In the genomic region with DNA sequence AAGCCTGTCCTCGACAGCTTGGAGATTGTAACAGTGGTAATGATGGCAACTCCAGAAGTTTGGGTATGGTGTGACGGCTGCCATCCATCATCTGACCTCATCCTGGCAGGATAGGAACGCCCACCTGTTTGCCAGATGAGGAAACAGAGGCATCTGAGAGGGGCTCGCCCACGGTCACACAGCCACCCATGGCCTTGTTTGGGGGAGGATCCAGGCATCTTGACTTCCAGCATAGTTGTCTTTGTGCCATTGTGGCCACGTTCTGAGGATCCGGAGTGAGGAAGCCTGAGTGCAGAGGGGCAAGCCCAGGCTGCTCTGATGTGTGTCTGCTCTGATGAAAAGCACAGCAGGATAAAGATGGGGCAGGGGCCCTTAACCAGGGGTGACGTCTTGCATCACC, we compare ENCODE assay signal across 14 cellular contexts. TPM values are rescaled to one million over a fixed set of nuclear protein-coding genes. Genes with fewer than 3 reads are reported as not detected.
DNase-seq lines count a peak whose midpoint lies in the region; ATAC-seq and TF ChIP-seq lines count a peak whose summit lies in the region.
"Had no signal": no experiment of that assay in that cellular context is flagged by ENCODE, and none has a peak within 500 bp of the region (broad histone marks: within the 10 kb centered on the region; RNA-seq: fewer than 3 reads in every experiment).

No MANE protein-coding gene starts in this region.

- TF ChIP-seq EP300 in transverse colon (IDR thresholded peaks at IDR 0.05; ENCODE audit: low read depth) = no peak

- no peaks in the 10 kb centered on the region for H3K27me3 ChIP-seq in heart left ventricle
- H3K27me3 ChIP-seq in neuronal stem cell (ENCODE audit: control insufficient read depth in 3 of 3, insufficient read depth in 3 of 3, low read depth in 1 of 3, low read length in 3 of 3) = peaks cover 0 to 9% (median 0%) of the 10 kb centered on the region in 3 experiments
- no peaks in the 10 kb centered on the region for H3K27me3 ChIP-seq in transverse colon
- H3K27me3 ChIP-seq: dorsolateral prefrontal cortex, neural progenitor cell had no signal

- no peak overlapping the region for H2BK12ac ChIP-seq in neuronal stem cell (ENCODE audit: low read length)

- H3K4me1 ChIP-seq in heart left ventricle (peaks cover 0 to 56% (median 35%) of the 10 kb centered on the region in 12 donors), neuronal stem cell (ENCODE audit: control insufficient read depth in 2 of 2, insufficient read depth in 1 of 2, low read depth in 1 of 2, low read length in 2 of 2) (peaks cover 0 to 4% of the 10 kb centered on the region in 2 donors), transverse colon (peaks cover 7 to 35% (median 25%) of the 10 kb centered on the region in 4 donors)
- H3K4me1 ChIP-seq: neural progenitor cell had no signal

- H4K91ac ChIP-seq in neuronal stem cell (ENCODE audit: low read depth, low read length, poor library complexity) = no peak overlapping the region

- peak overlapping the region; percentile 63 for H2AK5ac ChIP-seq in neuronal stem cell (ENCODE audit: low read depth, low read length)

- no peak overlapping the region for H3K23ac ChIP-seq in neuronal stem cell (ENCODE audit: low read depth, low read length, poor library complexity)

- no peak overlapping the region for H2BK120ac ChIP-seq in neuronal stem cell (ENCODE audit: low read depth, low read length)

- peak overlapping the region; percentile 85 for H3K14ac ChIP-seq in neuronal stem cell (ENCODE audit: low read length)

- H3K4me3 ChIP-seq in heart left ventricle (no peak overlapping the region), coronary artery (peak overlapping the region; percentile 32), neuronal stem cell (ENCODE audit: low read length in 2 of 2) (no peak overlapping the region), transverse colon (no peak overlapping the region)
- H3K4me3 ChIP-seq: dorsolateral prefrontal cortex, neural progenitor cell had no signal

- no peak overlapping the region for H4K8ac ChIP-seq in neuronal stem cell (ENCODE audit: low read depth, low read length)

- no peak overlapping the region for H3K4ac ChIP-seq in neuronal stem cell (ENCODE audit: low read length)

- H3K36me3 ChIP-seq in heart left ventricle = peaks cover 0 to 18% (median 0%) of the 10 kb centered on the region in 9 donors
- no peaks in the 10 kb centered on the region for H3K36me3 ChIP-seq in neuronal stem cell (replicated peaks in 1 of 2; ENCODE audit: control insufficient read depth in 2 of 2, insufficient read depth in 2 of 2, low read length in 2 of 2)
- no peaks in the 10 kb centered on the region for H3K36me3 ChIP-seq in transverse colon
- H3K36me3 ChIP-seq: neural progenitor cell had no signal

- H3K79me1 ChIP-seq in neuronal stem cell (ENCODE audit: low read depth, low read length) = no peaks in the 10 kb centered on the region

- H3K27ac ChIP-seq in heart left ventricle (peak overlapping the region in 11 of 12 donors; percentile 17 to 78 (median 70)), coronary artery (peak overlapping the region; percentile 65 to 86), neuronal stem cell (replicated peaks; ENCODE audit: low read length) (no peak overlapping the region), transverse colon (peak overlapping the region; percentile 50 to 74 (median 62))
- H3K27ac ChIP-seq: neural progenitor cell had no signal

- 63 to 66% (median 64%) methylated on average over 5 to 8 of the region's 8 CpGs for WGBS in heart left ventricle, 4 donors
- no CpG with 5 or more reads among the region's 8 CpGs for WGBS in neuronal stem cell (ENCODE audit: extremely low coverage in 2 of 2, insufficient read length in 2 of 2, insufficient replicate concordance in 1 of 2), 2 donors
- 58% methylated on average over 7 of the region's 8 CpGs; no CpG with 5 or more reads in 1 of the 2 donors for WGBS in transverse colon (ENCODE audit: low coverage in 1 of 2), 2 donors

- intact Hi-C loops in heart left ventricle (cut with DNase I) (loop anchor here in 2 of 10 donors (1.0 to 5.0 kb wide), 2 partner anchors 29 to 75 kb away; no protein-coding TSS in a partner anchor), Right ventricle myocardium superior (cut with DNase I) (no loop called here), transverse colon (cut with DNase I; ENCODE audit: low total_unique reads) (no loop called here)

- ATAC-seq in heart left ventricle (no peak), Right ventricle myocardium superior (ENCODE audit: poor library complexity) (no peak)

- no peak for DNase-seq in heart left ventricle
- DNase-seq in Right ventricle myocardium superior = no peak
- no peak for DNase-seq in coronary artery (ENCODE audit: low spot score)
- no peak for DNase-seq in neuronal stem cell (ENCODE audit: low spot score)
- no peak for DNase-seq in transverse colon
- no peak for DNase-seq in kidney tubule cell (ENCODE audit: low spot score)
- no peak for DNase-seq in activated CD4-positive, CD25-positive, alpha-beta regulatory T cell treated with anti-CD3 and anti-CD28 coated beads, Interleukin-2, amount 50 U/mL, for 72 hours
- no peak for DNase-seq in SW 1271 (lab: John Stamatoyannopoulos, UW)
- DNase-seq: activated CD4-positive, alpha-beta T cell treated with anti-CD3 and anti-CD28 coated beads for 48 hours; NCI-H2107; stimulated activated CD4-positive, alpha-beta T cell treated with anti-CD3 and anti-CD28 coated beads, Interleukin-12 subunit alpha, Interleukin-12 subunit beta, amount 100 ng/mL, for 4 hours had no signal

- TF ChIP-seq CTCF in heart left ventricle (IDR thresholded peaks at IDR 0.05) (no peak), coronary artery (IDR thresholded peaks at IDR 0.05) (no peak), transverse colon (IDR thresholded peaks at IDR 0.05) (no peak)

- no peak overlapping the region for H3K18ac ChIP-seq in neuronal stem cell (ENCODE audit: low read length)

- H3K9ac ChIP-seq in neuronal stem cell (ENCODE audit: low read depth, low read length, poor library complexity) = peak overlapping the region; percentile 73
- H3K9ac ChIP-seq: neural progenitor cell had no signal

- no peak overlapping the region for H2BK15ac ChIP-seq in neuronal stem cell (ENCODE audit: low read length)

- no peak overlapping the region for H2BK5ac ChIP-seq in neuronal stem cell (ENCODE audit: low read length)

- in situ Hi-C loops in transverse colon (cut with MboI; ENCODE audit: low pct_ligation_motif_present in 1 of 4, low pct_unique_long_range_greater_than_20kb in 1 of 4, low sequenced_read_pairs in 3 of 4) = no loop called here

- H2AFZ ChIP-seq in neuronal stem cell (ENCODE audit: low read length) = no peak overlapping the region
- H2AFZ ChIP-seq: neural progenitor cell had no signal

- H3K4me2 ChIP-seq in neuronal stem cell (ENCODE audit: insufficient read depth, low read length, poor library complexity, severe bottlenecking) = no peak overlapping the region
- H3K4me2 ChIP-seq: neural progenitor cell had no signal

- H3K9me3 ChIP-seq in heart left ventricle (no peaks in the 10 kb centered on the region), neuronal stem cell (replicated peaks in 1 of 2; ENCODE audit: control insufficient read depth in 2 of 2, insufficient read depth in 1 of 2, low read depth in 1 of 2, low read length in 2 of 2) (no peaks in the 10 kb centered on the region), transverse colon (no peaks in the 10 kb centered on the region)

- TF ChIP-seq POLR2A in heart left ventricle (IDR thresholded peaks at IDR 0.05) = no peak
- TF ChIP-seq POLR2A in transverse colon (IDR thresholded peaks at IDR 0.05) = no peak

RNA-seq across cellular contexts. Expression of gene FGD5, which starts 58.6 kb away (rescaled TPM):
- 10 to 100 TPM; 10.2 to 22.5 (median 15.1) TPM for total RNA-seq in heart left ventricle
- polyA plus RNA-seq in heart left ventricle = 10 to 100 TPM in 1 of 2 donors, 1 to 10 TPM in 1; 6.4 to 12.8 TPM
- total RNA-seq in Right ventricle myocardium superior = 15.2 TPM
- polyA plus RNA-seq in neuronal stem cell (2013, experiment 1 of 2) = 0.39 TPM
- polyA plus RNA-seq in neuronal stem cell (2013, experiment 2 of 2) = 0.43 TPM
- total RNA-seq in transverse colon = 10 to 100 TPM in 2 of 4 donors, 1 to 10 TPM in 2; 5.6 to 15.9 (median 10.2) TPM
- polyA plus RNA-seq: CD14-positive monocyte had no signal
